1 cellular context compared by ENCODE assay signal in the genomic region with DNA sequence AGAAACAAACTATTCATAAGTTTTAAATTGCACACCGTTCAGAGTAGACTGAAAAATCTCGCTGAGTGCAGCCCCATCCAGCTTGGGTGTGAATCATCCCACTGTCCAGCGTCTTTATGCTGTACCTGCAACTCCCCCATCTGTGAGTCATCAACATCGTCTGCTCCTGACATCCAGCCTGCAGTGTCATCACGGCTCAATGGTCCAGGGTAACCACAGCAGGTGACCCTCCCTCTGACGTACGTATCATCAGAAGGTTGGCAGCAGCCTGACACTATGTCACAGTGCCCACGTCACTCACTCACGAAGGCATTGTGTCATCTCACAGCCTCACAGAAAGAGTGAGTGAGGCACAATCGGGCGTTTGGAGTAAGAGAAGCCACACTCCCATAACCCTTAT.
TF ChIP-seq lines count a peak whose summit lies in the region.

No MANE protein-coding gene starts in this region.

TF ChIP-seq in HEK293, 187 proteins besides CTCF, POLR2A, EP300 and RAD21 (continued from another document and continues in another):
- TF ChIP-seq, protein P1, sequence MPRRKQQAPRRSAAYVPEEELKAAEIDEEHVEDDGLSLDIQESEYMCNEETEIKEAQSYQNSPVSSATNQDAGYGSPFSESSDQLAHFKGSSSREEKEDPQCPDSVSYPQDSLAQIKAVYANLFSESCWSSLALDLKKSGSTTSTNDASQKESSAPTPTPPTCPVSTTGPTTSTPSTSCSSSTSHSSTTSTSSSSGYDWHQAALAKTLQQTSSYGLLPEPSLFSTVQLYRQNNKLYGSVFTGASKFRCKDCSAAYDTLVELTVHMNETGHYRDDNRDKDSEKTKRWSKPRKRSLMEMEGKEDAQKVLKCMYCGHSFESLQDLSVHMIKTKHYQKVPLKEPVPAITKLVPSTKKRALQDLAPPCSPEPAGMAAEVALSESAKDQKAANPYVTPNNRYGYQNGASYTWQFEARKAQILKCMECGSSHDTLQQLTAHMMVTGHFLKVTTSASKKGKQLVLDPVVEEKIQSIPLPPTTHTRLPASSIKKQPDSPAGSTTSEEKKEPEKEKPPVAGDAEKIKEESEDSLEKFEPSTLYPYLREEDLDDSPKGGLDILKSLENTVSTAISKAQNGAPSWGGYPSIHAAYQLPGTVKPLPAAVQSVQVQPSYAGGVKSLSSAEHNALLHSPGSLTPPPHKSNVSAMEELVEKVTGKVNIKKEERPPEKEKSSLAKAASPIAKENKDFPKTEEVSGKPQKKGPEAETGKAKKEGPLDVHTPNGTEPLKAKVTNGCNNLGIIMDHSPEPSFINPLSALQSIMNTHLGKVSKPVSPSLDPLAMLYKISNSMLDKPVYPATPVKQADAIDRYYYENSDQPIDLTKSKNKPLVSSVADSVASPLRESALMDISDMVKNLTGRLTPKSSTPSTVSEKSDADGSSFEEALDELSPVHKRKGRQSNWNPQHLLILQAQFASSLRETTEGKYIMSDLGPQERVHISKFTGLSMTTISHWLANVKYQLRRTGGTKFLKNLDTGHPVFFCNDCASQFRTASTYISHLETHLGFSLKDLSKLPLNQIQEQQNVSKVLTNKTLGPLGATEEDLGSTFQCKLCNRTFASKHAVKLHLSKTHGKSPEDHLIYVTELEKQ (tag by site-specific recombination; IDR thresholded peaks at IDR 0.05; ENCODE audit: borderline replicate concordance), result peak; percentile 88
- TF ChIP-seq, protein P2, sequence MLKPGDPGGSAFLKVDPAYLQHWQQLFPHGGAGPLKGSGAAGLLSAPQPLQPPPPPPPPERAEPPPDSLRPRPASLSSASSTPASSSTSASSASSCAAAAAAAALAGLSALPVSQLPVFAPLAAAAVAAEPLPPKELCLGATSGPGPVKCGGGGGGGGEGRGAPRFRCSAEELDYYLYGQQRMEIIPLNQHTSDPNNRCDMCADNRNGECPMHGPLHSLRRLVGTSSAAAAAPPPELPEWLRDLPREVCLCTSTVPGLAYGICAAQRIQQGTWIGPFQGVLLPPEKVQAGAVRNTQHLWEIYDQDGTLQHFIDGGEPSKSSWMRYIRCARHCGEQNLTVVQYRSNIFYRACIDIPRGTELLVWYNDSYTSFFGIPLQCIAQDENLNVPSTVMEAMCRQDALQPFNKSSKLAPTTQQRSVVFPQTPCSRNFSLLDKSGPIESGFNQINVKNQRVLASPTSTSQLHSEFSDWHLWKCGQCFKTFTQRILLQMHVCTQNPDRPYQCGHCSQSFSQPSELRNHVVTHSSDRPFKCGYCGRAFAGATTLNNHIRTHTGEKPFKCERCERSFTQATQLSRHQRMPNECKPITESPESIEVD (tag by site-specific recombination; IDR thresholded peaks at IDR 0.05), result no peak
- TF ChIP-seq ZBTB21 (tag by site-specific recombination; IDR thresholded peaks at IDR 0.05) (peak; percentile 97), IKZF3 (tag by site-specific recombination; IDR thresholded peaks at IDR 0.05) (no peak), KLF10 (tag by site-specific recombination; IDR thresholded peaks at IDR 0.05) (no peak), ZNF354C (tag by site-specific recombination; IDR thresholded peaks at IDR 0.05; ENCODE audit: borderline replicate concordance, low read depth) (no peak), ZNF366 (tag by site-specific recombination; conservative IDR thresholded peaks at IDR 0.05) (peak; percentile 56), KLF7 (tag by site-specific recombination; IDR thresholded peaks at IDR 0.05; ENCODE audit: borderline replicate concordance) (no peak), ZNF658 (tag by site-specific recombination; IDR thresholded peaks at IDR 0.05) (no peak), ZNF747 (tag by site-specific recombination; IDR thresholded peaks at IDR 0.05) (no peak), HOXC10 (CRISPR knock-in tag; IDR thresholded peaks at IDR 0.05) (no peak), ZSCAN23 (tag by site-specific recombination; IDR thresholded peaks at IDR 0.05) (no peak), ZBTB1 (tag by site-specific recombination; IDR thresholded peaks at IDR 0.05) (no peak), SP2 (tag by site-specific recombination; IDR thresholded peaks at IDR 0.05) (peak; percentile 32; the same call in 1 of the 2 replicates), FEZF1 (tag by site-specific recombination; IDR thresholded peaks at IDR 0.05) (no peak), ZNF571 (tag by site-specific recombination; IDR thresholded peaks at IDR 0.05) (no peak), TCF7L2 (IDR thresholded peaks at IDR 0.05; ENCODE audit: borderline replicate concordance, low read depth, low read length) (no peak), KLF9 (tag by site-specific recombination; IDR thresholded peaks at IDR 0.05; ENCODE audit: low read depth) (no peak), ZNF23 (tag by site-specific recombination; IDR thresholded peaks at IDR 0.05; ENCODE audit: borderline replicate concordance) (no peak), ZNF248 (tag by site-specific recombination; IDR thresholded peaks at IDR 0.05) (no peak), ZNF561 (tag by site-specific recombination; IDR thresholded peaks at IDR 0.05; ENCODE audit: borderline replicate concordance) (no peak), ZNF394 (tag by site-specific recombination; IDR thresholded peaks at IDR 0.05; ENCODE audit: borderline replicate concordance) (peak; percentile 24; the same call in 1 of the 2 replicates), SP7 (tag by site-specific recombination; IDR thresholded peaks at IDR 0.05) (peak; percentile 66), ZNF660 (tag by site-specific recombination; IDR thresholded peaks at IDR 0.05) (no peak; the same call in 1 of the 2 replicates), ZNF48 (tag by site-specific recombination; IDR thresholded peaks at IDR 0.05) (no peak), ZNF404 (tag by site-specific recombination; IDR thresholded peaks at IDR 0.05) (no peak), ZNF311 (tag by site-specific recombination; IDR thresholded peaks at IDR 0.05; ENCODE audit: borderline replicate concordance) (no peak), ZNF19 (tag by site-specific recombination; IDR thresholded peaks at IDR 0.05; ENCODE audit: low read depth) (no peak), ZNF768 (tag by site-specific recombination; IDR thresholded peaks at IDR 0.05) (no peak), ZNF175 (tag by site-specific recombination; IDR thresholded peaks at IDR 0.05) (no peak), ZNF510 (tag by site-specific recombination; IDR thresholded peaks at IDR 0.05; ENCODE audit: insufficient replicate concordance) (no peak)
- TF ChIP-seq, protein P3, sequence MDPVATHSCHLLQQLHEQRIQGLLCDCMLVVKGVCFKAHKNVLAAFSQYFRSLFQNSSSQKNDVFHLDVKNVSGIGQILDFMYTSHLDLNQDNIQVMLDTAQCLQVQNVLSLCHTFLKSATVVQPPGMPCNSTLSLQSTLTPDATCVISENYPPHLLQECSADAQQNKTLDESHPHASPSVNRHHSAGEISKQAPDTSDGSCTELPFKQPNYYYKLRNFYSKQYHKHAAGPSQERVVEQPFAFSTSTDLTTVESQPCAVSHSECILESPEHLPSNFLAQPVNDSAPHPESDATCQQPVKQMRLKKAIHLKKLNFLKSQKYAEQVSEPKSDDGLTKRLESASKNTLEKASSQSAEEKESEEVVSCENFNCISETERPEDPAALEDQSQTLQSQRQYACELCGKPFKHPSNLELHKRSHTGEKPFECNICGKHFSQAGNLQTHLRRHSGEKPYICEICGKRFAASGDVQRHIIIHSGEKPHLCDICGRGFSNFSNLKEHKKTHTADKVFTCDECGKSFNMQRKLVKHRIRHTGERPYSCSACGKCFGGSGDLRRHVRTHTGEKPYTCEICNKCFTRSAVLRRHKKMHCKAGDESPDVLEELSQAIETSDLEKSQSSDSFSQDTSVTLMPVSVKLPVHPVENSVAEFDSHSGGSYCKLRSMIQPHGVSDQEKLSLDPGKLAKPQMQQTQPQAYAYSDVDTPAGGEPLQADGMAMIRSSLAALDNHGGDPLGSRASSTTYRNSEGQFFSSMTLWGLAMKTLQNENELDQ (tag by site-specific recombination; IDR thresholded peaks at IDR 0.05; ENCODE audit: low read depth), result no peak
- TF ChIP-seq, protein P4, sequence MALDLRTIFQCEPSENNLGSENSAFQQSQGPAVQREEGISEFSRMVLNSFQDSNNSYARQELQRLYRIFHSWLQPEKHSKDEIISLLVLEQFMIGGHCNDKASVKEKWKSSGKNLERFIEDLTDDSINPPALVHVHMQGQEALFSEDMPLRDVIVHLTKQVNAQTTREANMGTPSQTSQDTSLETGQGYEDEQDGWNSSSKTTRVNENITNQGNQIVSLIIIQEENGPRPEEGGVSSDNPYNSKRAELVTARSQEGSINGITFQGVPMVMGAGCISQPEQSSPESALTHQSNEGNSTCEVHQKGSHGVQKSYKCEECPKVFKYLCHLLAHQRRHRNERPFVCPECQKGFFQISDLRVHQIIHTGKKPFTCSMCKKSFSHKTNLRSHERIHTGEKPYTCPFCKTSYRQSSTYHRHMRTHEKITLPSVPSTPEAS (tag by site-specific recombination; IDR thresholded peaks at IDR 0.05), result no peak
- TF ChIP-seq, protein P5, sequence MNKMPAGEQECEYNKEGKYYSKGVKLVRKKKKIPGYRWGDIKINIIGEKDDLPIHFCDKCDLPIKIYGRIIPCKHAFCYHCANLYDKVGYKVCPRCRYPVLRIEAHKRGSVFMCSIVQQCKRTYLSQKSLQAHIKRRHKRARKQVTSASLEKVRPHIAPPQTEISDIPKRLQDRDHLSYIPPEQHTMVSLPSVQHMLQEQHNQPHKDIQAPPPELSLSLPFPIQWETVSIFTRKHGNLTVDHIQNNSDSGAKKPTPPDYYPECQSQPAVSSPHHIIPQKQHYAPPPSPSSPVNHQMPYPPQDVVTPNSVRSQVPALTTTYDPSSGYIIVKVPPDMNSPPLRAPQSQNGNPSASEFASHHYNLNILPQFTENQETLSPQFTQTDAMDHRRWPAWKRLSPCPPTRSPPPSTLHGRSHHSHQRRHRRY (tag by site-specific recombination; IDR thresholded peaks at IDR 0.05), result no peak
- TF ChIP-seq, protein P6, sequence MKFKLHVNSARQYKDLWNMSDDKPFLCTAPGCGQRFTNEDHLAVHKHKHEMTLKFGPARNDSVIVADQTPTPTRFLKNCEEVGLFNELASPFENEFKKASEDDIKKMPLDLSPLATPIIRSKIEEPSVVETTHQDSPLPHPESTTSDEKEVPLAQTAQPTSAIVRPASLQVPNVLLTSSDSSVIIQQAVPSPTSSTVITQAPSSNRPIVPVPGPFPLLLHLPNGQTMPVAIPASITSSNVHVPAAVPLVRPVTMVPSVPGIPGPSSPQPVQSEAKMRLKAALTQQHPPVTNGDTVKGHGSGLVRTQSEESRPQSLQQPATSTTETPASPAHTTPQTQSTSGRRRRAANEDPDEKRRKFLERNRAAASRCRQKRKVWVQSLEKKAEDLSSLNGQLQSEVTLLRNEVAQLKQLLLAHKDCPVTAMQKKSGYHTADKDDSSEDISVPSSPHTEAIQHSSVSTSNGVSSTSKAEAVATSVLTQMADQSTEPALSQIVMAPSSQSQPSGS (tag by site-specific recombination; IDR thresholded peaks at IDR 0.05; ENCODE audit: low read depth), result peak; percentile 60
- TF ChIP-seq, protein P7, sequence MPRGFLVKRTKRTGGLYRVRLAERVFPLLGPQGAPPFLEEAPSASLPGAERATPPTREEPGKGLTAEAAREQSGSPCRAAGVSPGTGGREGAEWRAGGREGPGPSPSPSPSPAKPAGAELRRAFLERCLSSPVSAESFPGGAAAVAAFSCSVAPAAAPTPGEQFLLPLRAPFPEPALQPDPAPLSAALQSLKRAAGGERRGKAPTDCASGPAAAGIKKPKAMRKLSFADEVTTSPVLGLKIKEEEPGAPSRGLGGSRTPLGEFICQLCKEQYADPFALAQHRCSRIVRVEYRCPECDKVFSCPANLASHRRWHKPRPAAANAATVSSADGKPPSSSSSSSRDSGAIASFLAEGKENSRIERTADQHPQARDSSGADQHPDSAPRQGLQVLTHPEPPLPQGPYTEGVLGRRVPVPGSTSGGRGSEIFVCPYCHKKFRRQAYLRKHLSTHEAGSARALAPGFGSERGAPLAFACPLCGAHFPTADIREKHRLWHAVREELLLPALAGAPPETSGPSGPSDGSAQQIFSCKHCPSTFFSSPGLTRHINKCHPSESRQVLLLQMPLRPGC (tag by site-specific recombination; IDR thresholded peaks at IDR 0.05), result 0 out of 2 replicates have a peak, but pooled peaks have one; percentile 20
- TF ChIP-seq, protein P8, sequence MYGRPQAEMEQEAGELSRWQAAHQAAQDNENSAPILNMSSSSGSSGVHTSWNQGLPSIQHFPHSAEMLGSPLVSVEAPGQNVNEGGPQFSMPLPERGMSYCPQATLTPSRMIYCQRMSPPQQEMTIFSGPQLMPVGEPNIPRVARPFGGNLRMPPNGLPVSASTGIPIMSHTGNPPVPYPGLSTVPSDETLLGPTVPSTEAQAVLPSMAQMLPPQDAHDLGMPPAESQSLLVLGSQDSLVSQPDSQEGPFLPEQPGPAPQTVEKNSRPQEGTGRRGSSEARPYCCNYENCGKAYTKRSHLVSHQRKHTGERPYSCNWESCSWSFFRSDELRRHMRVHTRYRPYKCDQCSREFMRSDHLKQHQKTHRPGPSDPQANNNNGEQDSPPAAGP (tag by site-specific recombination; IDR thresholded peaks at IDR 0.05), result peak; percentile 90
- TF ChIP-seq, protein P9, sequence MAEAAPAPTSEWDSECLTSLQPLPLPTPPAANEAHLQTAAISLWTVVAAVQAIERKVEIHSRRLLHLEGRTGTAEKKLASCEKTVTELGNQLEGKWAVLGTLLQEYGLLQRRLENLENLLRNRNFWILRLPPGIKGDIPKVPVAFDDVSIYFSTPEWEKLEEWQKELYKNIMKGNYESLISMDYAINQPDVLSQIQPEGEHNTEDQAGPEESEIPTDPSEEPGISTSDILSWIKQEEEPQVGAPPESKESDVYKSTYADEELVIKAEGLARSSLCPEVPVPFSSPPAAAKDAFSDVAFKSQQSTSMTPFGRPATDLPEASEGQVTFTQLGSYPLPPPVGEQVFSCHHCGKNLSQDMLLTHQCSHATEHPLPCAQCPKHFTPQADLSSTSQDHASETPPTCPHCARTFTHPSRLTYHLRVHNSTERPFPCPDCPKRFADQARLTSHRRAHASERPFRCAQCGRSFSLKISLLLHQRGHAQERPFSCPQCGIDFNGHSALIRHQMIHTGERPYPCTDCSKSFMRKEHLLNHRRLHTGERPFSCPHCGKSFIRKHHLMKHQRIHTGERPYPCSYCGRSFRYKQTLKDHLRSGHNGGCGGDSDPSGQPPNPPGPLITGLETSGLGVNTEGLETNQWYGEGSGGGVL (tag by site-specific recombination; IDR thresholded peaks at IDR 0.05), result no peak
- TF ChIP-seq, protein P10, sequence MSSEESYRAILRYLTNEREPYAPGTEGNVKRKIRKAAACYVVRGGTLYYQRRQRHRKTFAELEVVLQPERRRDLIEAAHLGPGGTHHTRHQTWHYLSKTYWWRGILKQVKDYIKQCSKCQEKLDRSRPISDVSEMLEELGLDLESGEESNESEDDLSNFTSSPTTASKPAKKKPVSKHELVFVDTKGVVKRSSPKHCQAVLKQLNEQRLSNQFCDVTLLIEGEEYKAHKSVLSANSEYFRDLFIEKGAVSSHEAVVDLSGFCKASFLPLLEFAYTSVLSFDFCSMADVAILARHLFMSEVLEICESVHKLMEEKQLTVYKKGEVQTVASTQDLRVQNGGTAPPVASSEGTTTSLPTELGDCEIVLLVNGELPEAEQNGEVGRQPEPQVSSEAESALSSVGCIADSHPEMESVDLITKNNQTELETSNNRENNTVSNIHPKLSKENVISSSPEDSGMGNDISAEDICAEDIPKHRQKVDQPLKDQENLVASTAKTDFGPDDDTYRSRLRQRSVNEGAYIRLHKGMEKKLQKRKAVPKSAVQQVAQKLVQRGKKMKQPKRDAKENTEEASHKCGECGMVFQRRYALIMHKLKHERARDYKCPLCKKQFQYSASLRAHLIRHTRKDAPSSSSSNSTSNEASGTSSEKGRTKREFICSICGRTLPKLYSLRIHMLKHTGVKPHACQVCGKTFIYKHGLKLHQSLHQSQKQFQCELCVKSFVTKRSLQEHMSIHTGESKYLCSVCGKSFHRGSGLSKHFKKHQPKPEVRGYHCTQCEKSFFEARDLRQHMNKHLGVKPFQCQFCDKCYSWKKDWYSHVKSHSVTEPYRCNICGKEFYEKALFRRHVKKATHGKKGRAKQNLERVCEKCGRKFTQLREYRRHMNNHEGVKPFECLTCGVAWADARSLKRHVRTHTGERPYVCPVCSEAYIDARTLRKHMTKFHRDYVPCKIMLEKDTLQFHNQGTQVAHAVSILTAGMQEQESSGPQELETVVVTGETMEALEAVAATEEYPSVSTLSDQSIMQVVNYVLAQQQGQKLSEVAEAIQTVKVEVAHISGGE (tag by site-specific recombination; conservative IDR thresholded peaks at IDR 0.05; ENCODE audit: low read depth), result no peak
